Comparison of ENCODE assay signal across 2 cellular contexts in the genomic region with DNA sequence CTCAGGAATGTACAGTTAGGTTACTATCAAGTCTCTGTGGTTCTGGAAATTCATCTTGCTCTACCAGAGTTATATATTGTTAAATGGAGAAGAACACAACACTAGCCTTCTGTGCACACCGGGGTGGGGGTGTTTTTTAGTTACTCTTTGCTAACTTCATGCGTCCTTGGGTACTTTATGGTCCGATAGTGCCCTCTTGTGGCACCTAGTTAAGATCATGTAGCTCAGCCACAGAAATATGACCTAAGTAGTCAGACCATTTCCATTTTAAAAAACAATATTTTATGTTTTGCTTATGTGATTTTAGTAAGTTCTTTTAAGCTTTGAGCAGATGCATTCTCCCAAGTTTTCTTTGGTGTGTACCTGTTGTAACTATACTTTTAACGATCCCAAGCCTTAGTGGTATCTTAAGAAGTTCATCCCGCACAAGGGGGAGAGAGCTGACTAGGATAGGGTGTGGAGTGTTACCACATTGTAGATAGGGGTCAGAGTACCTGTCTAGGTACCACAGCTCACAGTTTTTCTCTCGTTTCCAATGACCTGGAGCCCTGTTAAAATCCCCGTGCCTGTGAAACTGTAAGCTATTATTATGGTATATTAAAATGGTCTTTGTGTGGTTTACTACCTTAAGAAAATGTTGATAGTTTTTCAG.
TF ChIP-seq lines count a peak whose summit lies in the region.

No MANE protein-coding gene starts in this region.

TF ChIP-seq in HCT116, 20 proteins besides CTCF, POLR2A, EP300 and RAD21:
- TF ChIP-seq JUND (IDR thresholded peaks at IDR 0.05), result no peak
- TF ChIP-seq, protein P1, sequence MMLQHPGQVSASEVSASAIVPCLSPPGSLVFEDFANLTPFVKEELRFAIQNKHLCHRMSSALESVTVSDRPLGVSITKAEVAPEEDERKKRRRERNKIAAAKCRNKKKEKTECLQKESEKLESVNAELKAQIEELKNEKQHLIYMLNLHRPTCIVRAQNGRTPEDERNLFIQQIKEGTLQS (IDR thresholded peaks at IDR 0.05), result no peak
- TF ChIP-seq POLR2AphosphoS5 (IDR thresholded peaks at IDR 0.05; ENCODE audit: low read depth, low read length), result no peak
- TF ChIP-seq EZH2 (IDR thresholded peaks at IDR 0.05), result no peak
- TF ChIP-seq SRF (IDR thresholded peaks at IDR 0.05; ENCODE audit: low read depth), result no peak
- no peak for TF ChIP-seq ZFX (IDR thresholded peaks at IDR 0.05)
- TF ChIP-seq EZH2phosphoT487 (IDR thresholded peaks at IDR 0.05; ENCODE audit: borderline replicate concordance), result no peak
- no peak for TF ChIP-seq CEBPB (IDR thresholded peaks at IDR 0.05; ENCODE audit: low read depth)
- no peak for TF ChIP-seq SIN3A (IDR thresholded peaks at IDR 0.05; ENCODE audit: low read depth)
- TF ChIP-seq, protein P2, sequence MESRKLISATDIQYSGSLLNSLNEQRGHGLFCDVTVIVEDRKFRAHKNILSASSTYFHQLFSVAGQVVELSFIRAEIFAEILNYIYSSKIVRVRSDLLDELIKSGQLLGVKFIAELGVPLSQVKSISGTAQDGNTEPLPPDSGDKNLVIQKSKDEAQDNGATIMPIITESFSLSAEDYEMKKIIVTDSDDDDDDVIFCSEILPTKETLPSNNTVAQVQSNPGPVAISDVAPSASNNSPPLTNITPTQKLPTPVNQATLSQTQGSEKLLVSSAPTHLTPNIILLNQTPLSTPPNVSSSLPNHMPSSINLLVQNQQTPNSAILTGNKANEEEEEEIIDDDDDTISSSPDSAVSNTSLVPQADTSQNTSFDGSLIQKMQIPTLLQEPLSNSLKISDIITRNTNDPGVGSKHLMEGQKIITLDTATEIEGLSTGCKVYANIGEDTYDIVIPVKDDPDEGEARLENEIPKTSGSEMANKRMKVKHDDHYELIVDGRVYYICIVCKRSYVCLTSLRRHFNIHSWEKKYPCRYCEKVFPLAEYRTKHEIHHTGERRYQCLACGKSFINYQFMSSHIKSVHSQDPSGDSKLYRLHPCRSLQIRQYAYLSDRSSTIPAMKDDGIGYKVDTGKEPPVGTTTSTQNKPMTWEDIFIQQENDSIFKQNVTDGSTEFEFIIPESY (IDR thresholded peaks at IDR 0.05; ENCODE audit: extremely low read depth, insufficient replicate concordance, low read length), result no peak
- no peak for TF ChIP-seq ZNF274 (IDR thresholded peaks at IDR 0.05; ENCODE audit: low read depth, low read length)
- no peak for TF ChIP-seq ELF1 (IDR thresholded peaks at IDR 0.05; ENCODE audit: borderline replicate concordance, low read depth)
- no peak for TF ChIP-seq FOSL1 (IDR thresholded peaks at IDR 0.05; ENCODE audit: low read depth)
- TF ChIP-seq EGR1 (IDR thresholded peaks at IDR 0.05; ENCODE audit: low read depth), result no peak
- no peak for TF ChIP-seq YY1 (IDR thresholded peaks at IDR 0.05; ENCODE audit: extremely low read depth, insufficient replicate concordance, low read depth, low read length)

TF ChIP-seq in liver, 16 proteins besides CTCF, POLR2A, EP300 and RAD21:
- TF ChIP-seq, protein P3, sequence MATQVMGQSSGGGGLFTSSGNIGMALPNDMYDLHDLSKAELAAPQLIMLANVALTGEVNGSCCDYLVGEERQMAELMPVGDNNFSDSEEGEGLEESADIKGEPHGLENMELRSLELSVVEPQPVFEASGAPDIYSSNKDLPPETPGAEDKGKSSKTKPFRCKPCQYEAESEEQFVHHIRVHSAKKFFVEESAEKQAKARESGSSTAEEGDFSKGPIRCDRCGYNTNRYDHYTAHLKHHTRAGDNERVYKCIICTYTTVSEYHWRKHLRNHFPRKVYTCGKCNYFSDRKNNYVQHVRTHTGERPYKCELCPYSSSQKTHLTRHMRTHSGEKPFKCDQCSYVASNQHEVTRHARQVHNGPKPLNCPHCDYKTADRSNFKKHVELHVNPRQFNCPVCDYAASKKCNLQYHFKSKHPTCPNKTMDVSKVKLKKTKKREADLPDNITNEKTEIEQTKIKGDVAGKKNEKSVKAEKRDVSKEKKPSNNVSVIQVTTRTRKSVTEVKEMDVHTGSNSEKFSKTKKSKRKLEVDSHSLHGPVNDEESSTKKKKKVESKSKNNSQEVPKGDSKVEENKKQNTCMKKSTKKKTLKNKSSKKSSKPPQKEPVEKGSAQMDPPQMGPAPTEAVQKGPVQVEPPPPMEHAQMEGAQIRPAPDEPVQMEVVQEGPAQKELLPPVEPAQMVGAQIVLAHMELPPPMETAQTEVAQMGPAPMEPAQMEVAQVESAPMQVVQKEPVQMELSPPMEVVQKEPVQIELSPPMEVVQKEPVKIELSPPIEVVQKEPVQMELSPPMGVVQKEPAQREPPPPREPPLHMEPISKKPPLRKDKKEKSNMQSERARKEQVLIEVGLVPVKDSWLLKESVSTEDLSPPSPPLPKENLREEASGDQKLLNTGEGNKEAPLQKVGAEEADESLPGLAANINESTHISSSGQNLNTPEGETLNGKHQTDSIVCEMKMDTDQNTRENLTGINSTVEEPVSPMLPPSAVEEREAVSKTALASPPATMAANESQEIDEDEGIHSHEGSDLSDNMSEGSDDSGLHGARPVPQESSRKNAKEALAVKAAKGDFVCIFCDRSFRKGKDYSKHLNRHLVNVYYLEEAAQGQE (IDR thresholded peaks at IDR 0.05), result no peak
- peak in 1 of 2 donors; percentile 13 for TF ChIP-seq JUND (IDR thresholded peaks at IDR 0.05)
- TF ChIP-seq, protein P4, sequence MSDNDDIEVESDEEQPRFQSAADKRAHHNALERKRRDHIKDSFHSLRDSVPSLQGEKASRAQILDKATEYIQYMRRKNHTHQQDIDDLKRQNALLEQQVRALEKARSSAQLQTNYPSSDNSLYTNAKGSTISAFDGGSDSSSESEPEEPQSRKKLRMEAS (IDR thresholded peaks at IDR 0.05), result no peak
